In the genomic region with DNA sequence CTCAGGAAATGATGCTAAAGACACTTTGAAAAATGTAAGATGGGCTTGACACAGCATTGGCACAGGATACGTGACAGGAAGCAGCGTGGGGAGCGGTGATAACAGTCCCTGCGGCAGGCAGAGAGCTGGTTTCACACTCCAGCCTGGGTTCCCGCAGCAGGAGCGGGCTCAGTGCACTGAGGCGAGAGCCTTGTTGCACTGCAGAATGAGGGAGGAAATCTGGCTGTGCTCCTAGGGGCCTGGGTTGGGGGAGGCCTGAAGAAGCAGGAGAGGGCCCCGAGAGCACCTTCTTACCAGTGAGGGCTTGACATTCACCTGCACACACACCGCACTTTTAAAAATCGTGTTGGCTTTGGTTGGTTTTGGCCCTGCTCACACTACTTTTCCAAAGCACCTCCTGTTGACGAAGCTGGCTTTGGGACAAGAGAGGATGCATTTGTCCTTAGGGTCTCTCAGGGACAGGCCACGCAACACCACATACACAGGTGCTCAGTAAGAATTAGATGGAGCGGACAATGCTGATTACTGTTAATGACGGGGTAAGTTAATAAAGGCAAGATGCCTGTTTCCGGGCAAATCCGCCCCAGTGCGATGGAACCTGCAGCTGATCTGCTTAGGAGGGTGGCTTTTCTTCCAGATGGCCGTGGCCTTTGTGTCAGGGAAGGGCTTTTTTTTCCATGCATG, we compare ENCODE assay signal across 8 cellular contexts. TPM values are rescaled to one million over a fixed set of nuclear protein-coding genes. Genes with fewer than 3 reads are reported as not detected.
DNase-seq lines count a peak whose midpoint lies in the region; ATAC-seq and TF ChIP-seq lines count a peak whose summit lies in the region.

No MANE protein-coding gene starts in this region.

- H3K27ac ChIP-seq in dorsolateral prefrontal cortex = peak overlapping the region in 24 of 59 donors; percentile 3 to 86 (median 69)
- peak overlapping the region in 7 of 8 donors; percentile 26 to 79 (median 62) for H3K27ac ChIP-seq in spleen

- peak overlapping the region; percentile 28 for H3K4me3 Mint-ChIP-seq in Caco-2 (ENCODE audit: unreplicated experiment)

- H3K36me3 Mint-ChIP-seq in Caco-2 (ENCODE audit: insufficient read depth, unreplicated experiment) = no peaks in the 10 kb centered on the region

- WGBS in spleen, 5 donors = 36 to 44% (median 38%) methylated on average over 17 to 18 of the region's 18 CpGs

- TF ChIP-seq POLR2A in spleen (IDR thresholded peaks at IDR 0.05) = no peak

- no peaks in the 10 kb centered on the region for H3K27me3 Mint-ChIP-seq in Caco-2 (ENCODE audit: insufficient read depth, unreplicated experiment)

- no peaks in the 10 kb centered on the region for H3K36me3 ChIP-seq in Caco-2 (ENCODE audit: control insufficient read depth, insufficient read depth, low read length)
- no peaks in the 10 kb centered on the region for H3K36me3 ChIP-seq in spleen

- H3K27ac Mint-ChIP-seq in Caco-2 (ENCODE audit: unreplicated experiment) = peak overlapping the region; percentile 43

- TF ChIP-seq CTCF in Caco-2 (IDR thresholded peaks at IDR 0.05; ENCODE audit: insufficient read depth in 1 of 2, low read depth in 1 of 2, low read length in 1 of 2, severe bottlenecking in 1 of 2, unreplicated experiment in 1 of 2) (no peak), dorsolateral prefrontal cortex (IDR thresholded peaks at IDR 0.05 in 54 of 56, conservative IDR thresholded peaks at IDR 0.05 in 2 of 56; ENCODE audit: low read depth in 1 of 56, partially characterized antibody in 56 of 56) (no peak), spleen (IDR thresholded peaks at IDR 0.05 in 8 of 11, conservative IDR thresholded peaks at IDR 0.05 in 3 of 11) (no peak), GM13977 (IDR thresholded peaks at IDR 0.05; ENCODE audit: extremely low read depth, insufficient read depth, missing control alignments) (no peak)

- H3K27me3 ChIP-seq in Caco-2 (replicated peaks; ENCODE audit: control insufficient read depth, insufficient read depth, low read length) (no peaks in the 10 kb centered on the region), dorsolateral prefrontal cortex (no peaks in the 10 kb centered on the region), spleen (replicated peaks in 1 of 7) (no peaks in the 10 kb centered on the region)

- CTCF ChIA-PET in Caco-2 (lab: Charles Lee) = no interaction called here

- no TSS peak for BruUV-seq in Caco-2 (replicated peaks; lab: Mats Ljungman, UMichigan)

- H3K9me3 ChIP-seq in Caco-2 = no peaks in the 10 kb centered on the region
- H3K9me3 ChIP-seq in spleen = no peaks in the 10 kb centered on the region

- intact Hi-C loops in Caco-2 (cut with micrococcal nuclease; ENCODE audit: unreplicated experiment) (loop anchor here (1.0 to 5.0 kb wide), 2 partner anchors 38 to 274 kb away; no protein-coding TSS in a partner anchor), dorsolateral prefrontal cortex (cut with DNase I) (no loop called here), spleen (cut with DNase I; ENCODE audit: low total_unique reads) (no loop called here)

- ATAC-seq in HG02623 (IDR thresholded peaks at IDR 0.05; ENCODE audit: unreplicated experiment) = no peak
- no peak for ATAC-seq in GM18909 (IDR thresholded peaks at IDR 0.05; ENCODE audit: poor library complexity, unreplicated experiment)
- no peak for ATAC-seq in GM18502 (IDR thresholded peaks at IDR 0.05; ENCODE audit: poor library complexity, unreplicated experiment)

- DNase-seq in Caco-2 (no peak), dorsolateral prefrontal cortex (peak in 2 of 10 donors; percentile 27 to 76), spleen (peak; percentile 89), GM13977 (ENCODE audit: low spot score) (no peak)
- peak; percentile 2 for DNase-seq in activated CD4-positive, CD25-positive, alpha-beta regulatory T cell treated with anti-CD3 and anti-CD28 coated beads, Interleukin-2, amount 50 U/mL, for 16 hours (ENCODE audit: low read depth, low spot score)

- no peaks in the 10 kb centered on the region for H3K9me3 Mint-ChIP-seq in Caco-2 (ENCODE audit: unreplicated experiment)

- H3K4me1 Mint-ChIP-seq in Caco-2 (ENCODE audit: low read depth, unreplicated experiment) = peaks cover 23% of the 10 kb centered on the region

- peaks cover 36% of the 10 kb centered on the region for H3K4me1 ChIP-seq in Caco-2
- peaks cover 12 to 45% (median 33%) of the 10 kb centered on the region in 6 donors for H3K4me1 ChIP-seq in spleen

- POLR2A ChIA-PET in Caco-2 (lab: Charles Lee) = interaction anchor here (1.4 kb wide), 1 partner anchor 240 kb away, joined by 3 read pairs; no protein-coding TSS in a partner anchor

- no peak overlapping the region for H3K4me3 ChIP-seq in Caco-2 (ENCODE audit: low read depth, low read length)
- H3K4me3 ChIP-seq in dorsolateral prefrontal cortex = peak overlapping the region in 36 of 59 donors; percentile 1 to 55 (median 19)
- H3K4me3 ChIP-seq in spleen = peak overlapping the region in 1 of 8 donors; percentile 39

- in situ Hi-C loops in GM13977 (cut with MboI; ENCODE audit: low pct_unique_long_range_greater_than_20kb, low sequenced_read_pairs, unreplicated experiment) = no loop called here

RNA-seq across cellular contexts. Expression of a gene that starts 49.4 kb away (rescaled TPM):
- total RNA-seq in Caco-2 (2022) = 6.1 and 7.8 TPM in 2 replicates
- total RNA-seq in dorsolateral prefrontal cortex = 10 to 100 TPM; 21.4 to 65.7 (median 42.0) TPM
- total RNA-seq in spleen = 10 to 100 TPM in 2 of 7 donors, 1 to 10 TPM in 5; 4.3 to 12.2 (median 6.6) TPM
- 1 to 10 TPM; 1.4 to 2.1 (median 1.5) TPM for polyA plus RNA-seq in spleen

Comparison
In these comparisons a context has a peak if more than half of its experiments do, and no peak if none do; other contexts are left out.
1. DNase-seq: peak in activated CD4-positive, CD25-positive, alpha-beta regulatory T cell treated with anti-CD3 and anti-CD28 coated beads, Interleukin-2, amount 50 U/mL, for 16 hours (single experiment) and spleen (single experiment); none in Caco-2 (0 of 2) and GM13977 (single experiment).